In the genomic region with DNA sequence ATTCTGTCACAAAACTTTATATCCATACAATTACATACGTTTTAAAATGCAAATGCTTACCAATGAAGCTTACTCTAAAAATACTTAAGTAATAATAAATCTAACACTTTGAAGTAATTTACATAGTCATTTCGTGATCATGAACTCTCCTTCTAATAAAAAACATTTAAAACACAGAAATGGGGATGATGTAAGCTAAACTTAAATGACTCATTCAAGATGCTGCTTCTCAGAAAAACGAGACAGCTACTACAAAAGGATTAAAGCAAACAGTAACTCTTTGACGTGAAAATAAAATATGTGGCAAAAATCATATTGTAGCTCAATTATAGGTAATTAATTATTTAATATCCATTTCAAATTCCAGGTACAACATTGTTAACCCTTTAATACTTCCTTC, we compare ENCODE assay signal across 2 cellular contexts.
TF ChIP-seq lines count a peak whose summit lies in the region.

No MANE protein-coding gene starts in this region.

TF ChIP-seq in A549, 52 proteins besides CTCF, POLR2A, EP300 and RAD21 (continued from another document):
- TF ChIP-seq CBX2 (IDR thresholded peaks at IDR 0.05; ENCODE audit: borderline replicate concordance, low read depth): no peak
- no peak for TF ChIP-seq ZNF302 (CRISPR knock-in tag; IDR thresholded peaks at IDR 0.05)
- no peak for TF ChIP-seq FOXS1 (CRISPR knock-in tag; IDR thresholded peaks at IDR 0.05)
- no peak for TF ChIP-seq ESRRA (IDR thresholded peaks at IDR 0.05; ENCODE audit: borderline replicate concordance, low read length)
- TF ChIP-seq NPAS2 (CRISPR knock-in tag; IDR thresholded peaks at IDR 0.05; ENCODE audit: borderline replicate concordance): no peak
- TF ChIP-seq TP53 (CRISPR knock-in tag; IDR thresholded peaks at IDR 0.05): no peak
- TF ChIP-seq, protein P1, sequence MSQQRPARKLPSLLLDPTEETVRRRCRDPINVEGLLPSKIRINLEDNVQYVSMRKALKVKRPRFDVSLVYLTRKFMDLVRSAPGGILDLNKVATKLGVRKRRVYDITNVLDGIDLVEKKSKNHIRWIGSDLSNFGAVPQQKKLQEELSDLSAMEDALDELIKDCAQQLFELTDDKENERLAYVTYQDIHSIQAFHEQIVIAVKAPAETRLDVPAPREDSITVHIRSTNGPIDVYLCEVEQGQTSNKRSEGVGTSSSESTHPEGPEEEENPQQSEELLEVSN (IDR thresholded peaks at IDR 0.05; ENCODE audit: borderline replicate concordance, low read depth): no peak
- TF ChIP-seq, protein P2, sequence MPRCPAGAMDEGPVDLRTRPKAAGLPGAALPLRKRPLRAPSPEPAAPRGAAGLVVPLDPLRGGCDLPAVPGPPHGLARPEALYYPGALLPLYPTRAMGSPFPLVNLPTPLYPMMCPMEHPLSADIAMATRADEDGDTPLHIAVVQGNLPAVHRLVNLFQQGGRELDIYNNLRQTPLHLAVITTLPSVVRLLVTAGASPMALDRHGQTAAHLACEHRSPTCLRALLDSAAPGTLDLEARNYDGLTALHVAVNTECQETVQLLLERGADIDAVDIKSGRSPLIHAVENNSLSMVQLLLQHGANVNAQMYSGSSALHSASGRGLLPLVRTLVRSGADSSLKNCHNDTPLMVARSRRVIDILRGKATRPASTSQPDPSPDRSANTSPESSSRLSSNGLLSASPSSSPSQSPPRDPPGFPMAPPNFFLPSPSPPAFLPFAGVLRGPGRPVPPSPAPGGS (IDR thresholded peaks at IDR 0.05): no peak
- TF ChIP-seq JUN (IDR thresholded peaks at IDR 0.05): no peak
- no peak for TF ChIP-seq POLR2AphosphoS2 (conservative IDR thresholded peaks at IDR 0.05; ENCODE audit: low read length)
- TF ChIP-seq, protein P3, sequence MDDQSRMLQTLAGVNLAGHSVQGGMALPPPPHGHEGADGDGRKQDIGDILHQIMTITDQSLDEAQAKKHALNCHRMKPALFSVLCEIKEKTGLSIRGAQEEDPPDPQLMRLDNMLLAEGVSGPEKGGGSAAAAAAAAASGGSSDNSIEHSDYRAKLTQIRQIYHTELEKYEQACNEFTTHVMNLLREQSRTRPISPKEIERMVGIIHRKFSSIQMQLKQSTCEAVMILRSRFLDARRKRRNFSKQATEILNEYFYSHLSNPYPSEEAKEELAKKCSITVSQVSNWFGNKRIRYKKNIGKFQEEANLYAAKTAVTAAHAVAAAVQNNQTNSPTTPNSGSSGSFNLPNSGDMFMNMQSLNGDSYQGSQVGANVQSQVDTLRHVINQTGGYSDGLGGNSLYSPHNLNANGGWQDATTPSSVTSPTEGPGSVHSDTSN (IDR thresholded peaks at IDR 0.05): no peak
- TF ChIP-seq, protein P4, sequence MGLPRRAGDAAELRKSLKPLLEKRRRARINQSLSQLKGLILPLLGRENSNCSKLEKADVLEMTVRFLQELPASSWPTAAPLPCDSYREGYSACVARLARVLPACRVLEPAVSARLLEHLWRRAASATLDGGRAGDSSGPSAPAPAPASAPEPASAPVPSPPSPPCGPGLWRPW (IDR thresholded peaks at IDR 0.05): no peak
- no peak for TF ChIP-seq EHF (CRISPR knock-in tag; IDR thresholded peaks at IDR 0.05)
- TF ChIP-seq, protein P5, sequence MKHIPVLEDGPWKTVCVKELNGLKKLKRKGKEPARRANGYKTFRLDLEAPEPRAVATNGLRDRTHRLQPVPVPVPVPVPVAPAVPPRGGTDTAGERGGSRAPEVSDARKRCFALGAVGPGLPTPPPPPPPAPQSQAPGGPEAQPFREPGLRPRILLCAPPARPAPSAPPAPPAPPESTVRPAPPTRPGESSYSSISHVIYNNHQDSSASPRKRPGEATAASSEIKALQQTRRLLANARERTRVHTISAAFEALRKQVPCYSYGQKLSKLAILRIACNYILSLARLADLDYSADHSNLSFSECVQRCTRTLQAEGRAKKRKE (CRISPR knock-in tag; IDR thresholded peaks at IDR 0.05; ENCODE audit: low read depth): no peak
- no peak for TF ChIP-seq SREBF2 (IDR thresholded peaks at IDR 0.05)
- no peak for TF ChIP-seq HDAC2 (IDR thresholded peaks at IDR 0.05)
- TF ChIP-seq EHMT2 (IDR thresholded peaks at IDR 0.05; ENCODE audit: low read depth): no peak
- no peak for TF ChIP-seq PHF8 (IDR thresholded peaks at IDR 0.05; ENCODE audit: borderline replicate concordance, low read depth)

TF ChIP-seq in GM12878, 131 proteins besides CTCF, POLR2A, EP300 and RAD21 (continued from another document):
- TF ChIP-seq TCF3 (IDR thresholded peaks at IDR 0.05; ENCODE audit: borderline replicate concordance, insufficient read depth, low read depth, low read length) (no peak), CHD1 (IDR thresholded peaks at IDR 0.05; ENCODE audit: low read depth, low read length) (no peak), IRF4 (IDR thresholded peaks at IDR 0.05; ENCODE audit: low read depth, low read length) (no peak)
